Comparison of ENCODE assay signal across 21 cellular contexts in genomic region chr2:220555961-220556360, GRCh38.
DNase-seq lines count a peak whose midpoint lies in the region; ATAC-seq lines count a peak whose summit lies in the region.
"Had no signal": no experiment of that assay in that cellular context is flagged by ENCODE, and none has a peak within 500 bp of the region (broad histone marks: within the 10 kb centered on the region; RNA-seq: fewer than 3 reads in every experiment).

No MANE protein-coding gene starts in this region.

- DNase-seq in ACHN = peak; percentile 50
- peak; percentile 28 for DNase-seq in HK-2 (ENCODE audit: unreplicated experiment)
- peak; percentile 55 for DNase-seq in amniotic epithelial cell (ENCODE audit: low read depth)
- peak; percentile 55 for DNase-seq in glomerular visceral epithelial cell (ENCODE audit: extremely low spot score)
- DNase-seq in dermis blood vessel endothelial cell = no peak
- DNase-seq in NCI-H82 treated with DMSO at 0.1 percent for 48 hours (lab: John Stamatoyannopoulos, UW; ENCODE audit: unreplicated experiment) = no peak
- DNase-seq in stimulated activated CD4-positive, alpha-beta T cell treated with anti-CD3 and anti-CD28 coated beads, Interleukin-1b, Interleukin-23, amount 100 ng/mL, for 48 hours = no peak
- DNase-seq: activated CD4-positive, alpha-beta T cell treated with anti-CD3 and anti-CD28 coated beads, Interleukin-2, amount 50 U/mL, for 1 hour; activated naive CD4-positive, alpha-beta T cell treated with anti-CD3 and anti-CD28 coated beads, Interleukin-2, amount 50 U/mL, for 16 hours; aorta; C1 segment of cervical spinal cord; cerebellar nuclear complex; left ventricle myocardium inferior; naive thymus-derived CD4-positive, alpha-beta T cell; NCI-H1436 treated with DMSO at 0.1 percent for 48 hours; NCI-H2171; NCI-H526; stimulated activated CD4-positive, alpha-beta T cell treated with anti-CD3 and anti-CD28 coated beads, Interleukin-4, amount 100 ng/mL, for 24 hours; stimulated activated naive B cell treated with anti-CD40 and anti-IgM and Interleukin-4, amounts not matched to agents 10 μg/mL and 1 μg/mL and 100 μg/mL, for 72 hours; testis had no signal

- in situ Hi-C loops in ACHN (cut with HindIII; ENCODE audit: low pct_ligation_motif_present, low pct_unique_long_range_greater_than_20kb, low sequenced_read_pairs) = no loop called here

- no peak for ATAC-seq in HG03342 (IDR thresholded peaks at IDR 0.05; ENCODE audit: unreplicated experiment)
- ATAC-seq: naive thymus-derived CD4-positive, alpha-beta T cell; stimulated activated naive B cell treated with anti-CD40 and anti-IgM and Interleukin-4, amounts not matched to agents 10 μg/mL and 1 μg/mL and 100 μg/mL, for 72 hours had no signal

Comparison
In these comparisons a context has a peak if more than half of its experiments do, and no peak if none do; other contexts are left out.
1. DNase-seq: peak in ACHN (single experiment), HK-2 (single experiment), amniotic epithelial cell (single experiment) and glomerular visceral epithelial cell (single experiment); none in dermis blood vessel endothelial cell (single experiment), NCI-H82 treated with DMSO at 0.1 percent for 48 hours (single experiment) and stimulated activated CD4-positive, alpha-beta T cell treated with anti-CD3 and anti-CD28 coated beads, Interleukin-1b, Interleukin-23, amount 100 ng/mL, for 48 hours (single experiment).